Comparison of ENCODE assay signal across 11 cellular contexts in the genomic region with DNA sequence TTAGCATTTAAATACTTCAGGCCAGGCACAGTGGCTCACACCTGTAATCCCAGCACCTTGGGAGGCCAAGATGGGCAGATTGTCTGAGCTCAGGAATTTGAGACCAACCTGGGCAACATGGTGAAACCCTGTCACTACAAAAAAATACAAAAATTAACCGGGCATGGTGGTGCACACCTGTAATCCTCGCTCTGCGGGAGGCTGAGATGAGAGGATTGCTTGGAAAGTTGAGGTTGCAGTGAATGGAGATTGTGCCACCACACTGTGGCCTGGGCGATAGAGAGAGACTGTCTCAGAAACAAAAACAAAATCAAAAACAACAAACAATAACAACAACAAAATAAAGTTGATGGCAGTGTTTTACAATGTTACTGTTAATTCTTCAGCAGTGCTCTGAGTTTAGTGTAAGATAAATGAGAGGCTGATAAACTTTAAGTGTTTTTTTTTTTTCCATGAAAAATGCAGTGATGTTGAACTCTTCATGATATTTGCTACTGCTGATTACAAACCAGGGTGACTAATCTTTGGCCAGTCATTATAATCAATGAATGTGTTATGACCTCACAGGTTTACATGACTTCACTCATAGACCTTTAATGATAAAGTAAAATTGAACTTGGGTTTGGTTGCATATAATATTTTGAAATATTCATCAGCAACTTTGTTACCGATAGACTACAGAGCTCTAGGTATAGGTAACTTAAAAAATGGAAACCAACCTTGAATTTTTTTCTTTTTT. TPM values are rescaled to one million over a fixed set of nuclear protein-coding genes. Genes with fewer than 3 reads are reported as not detected.
DNase-seq lines count a peak whose midpoint lies in the region; ATAC-seq and TF ChIP-seq lines count a peak whose summit lies in the region.
"Had no signal": no experiment of that assay in that cellular context is flagged by ENCODE, and none has a peak within 500 bp of the region (broad histone marks: within the 10 kb centered on the region; RNA-seq: fewer than 3 reads in every experiment).

No MANE protein-coding gene starts in this region.

- in situ Hi-C loops in gastrocnemius medialis (cut with MboI; ENCODE audit: low sequenced_read_pairs in 4 of 4), result no loop called here
- in situ Hi-C loops in G401 (cut with HindIII; ENCODE audit: low sequenced_read_pairs), result no loop called here

- intact Hi-C loops in gastrocnemius medialis (cut with DNase I; ENCODE audit: low total_unique reads), result loop anchor here (5.0 kb wide), 1 partner anchor 50 kb away; no protein-coding TSS in a partner anchor

- peak overlapping the region; percentile 68 for H3K4me3 ChIP-seq in HEK293 (ENCODE audit: low read depth, low read length)
- peak overlapping the region; percentile 93 for H3K4me3 ChIP-seq in fibroblast of villous mesenchyme (ENCODE audit: low read depth, low read length)
- no peak overlapping the region for H3K4me3 ChIP-seq in gastrocnemius medialis

- H3K36me3 ChIP-seq in HEK293 (ENCODE audit: control insufficient read depth in 2 of 2, insufficient read depth in 1 of 2, low read length in 2 of 2) (no peaks in the 10 kb centered on the region), gastrocnemius medialis (no peaks in the 10 kb centered on the region)

- TF ChIP-seq CTCF in HEK293 (tag by site-specific recombination; IDR thresholded peaks at IDR 0.05), result no peak
- TF ChIP-seq CTCF in WTC11 (IDR thresholded peaks at IDR 0.05), result no peak
- TF ChIP-seq CTCF in fibroblast of villous mesenchyme (IDR thresholded peaks at IDR 0.05; ENCODE audit: insufficient read depth, low read depth, low read length), result no peak
- no peak for TF ChIP-seq CTCF in gastrocnemius medialis (IDR thresholded peaks at IDR 0.05 in 4 of 5, conservative IDR thresholded peaks at IDR 0.05 in 1 of 5)

- 0 out of 2 replicates have a peak, but pooled peaks cover 5% of the 10 kb centered on the region for H3K4me1 ChIP-seq in HEK293 (ENCODE audit: control insufficient read depth, insufficient read depth, low read length)
- H3K4me1 ChIP-seq in gastrocnemius medialis, result peaks cover 24 to 46% of the 10 kb centered on the region in 2 donors

- H3K27me3 ChIP-seq in gastrocnemius medialis, result no peaks in the 10 kb centered on the region

- ATAC-seq in WTC11 (no peak), gastrocnemius medialis (no peak)
- ATAC-seq: left colon had no signal

- POLR2A ChIA-PET in HEK293 (lab: Yijun Ruan, JAX), result no interaction called here
- POLR2A ChIA-PET in WTC11 (lab: Charles Lee), result interaction anchor here (0.5 kb wide), 1 partner anchor 12 kb away, joined by 3 read pairs; no protein-coding TSS in a partner anchor

- no peaks in the 10 kb centered on the region for H3K36me3 Mint-ChIP-seq in WTC11

- peak overlapping the region; percentile 8 for H3K27ac Mint-ChIP-seq in WTC11
- H3K27ac Mint-ChIP-seq: activated CD4-positive, alpha-beta memory T cell treated with anti-CD3 and anti-CD28 coated beads, Interleukin-2, amount 10 ng/mL, durations not matched to agents 7 days and 5 days had no signal

- H3K4me3 Mint-ChIP-seq in WTC11, result peak overlapping the region; percentile 82

- no peak for TF ChIP-seq POLR2A in gastrocnemius medialis (IDR thresholded peaks at IDR 0.05)

- no peak overlapping the region for H3K27ac ChIP-seq in HEK293 (ENCODE audit: extremely low read depth, low read depth, low read length)
- H3K27ac ChIP-seq in gastrocnemius medialis, result peak overlapping the region in 3 of 4 donors; percentile 88 to 98 (median 90)
- H3K27ac ChIP-seq in caudate nucleus (ENCODE audit: low read depth, low read length), result no peak overlapping the region

- H3K9me3 Mint-ChIP-seq in WTC11, result no peaks in the 10 kb centered on the region
- H3K9me3 Mint-ChIP-seq: activated CD4-positive, alpha-beta memory T cell treated with anti-CD3 and anti-CD28 coated beads, Interleukin-2, amount 10 ng/mL, durations not matched to agents 7 days and 5 days had no signal

- CTCF ChIA-PET in HEK293 (lab: Yijun Ruan, JAX), result interaction anchor here (0.6 to 1.4 kb wide), 3 partner anchors 48 to 1194 kb away, joined by 3 to 5 read pairs (median 4); no protein-coding TSS in a partner anchor
- CTCF ChIA-PET in WTC11 (lab: Charles Lee), result no interaction called here

- peaks cover 43% of the 10 kb centered on the region for H3K4me1 Mint-ChIP-seq in WTC11

- no peaks in the 10 kb centered on the region for H3K27me3 Mint-ChIP-seq in WTC11 (ENCODE audit: low read depth)
- H3K27me3 Mint-ChIP-seq: activated CD4-positive, alpha-beta memory T cell treated with anti-CD3 and anti-CD28 coated beads, Interleukin-2, amount 10 ng/mL, durations not matched to agents 7 days and 5 days had no signal

- H3K9me3 ChIP-seq in HEK293 (ENCODE audit: control insufficient read depth, insufficient read depth, low read depth, low read length) (no peaks in the 10 kb centered on the region), gastrocnemius medialis (no peaks in the 10 kb centered on the region)

- DNase-seq in WTC11 (ENCODE audit: low spot score) (no peak), fibroblast of villous mesenchyme (ENCODE audit: low read depth) (no peak), gastrocnemius medialis (no peak), caudate nucleus (lab: John Stamatoyannopoulos, UW) (no peak), G401 (ENCODE audit: low spot score) (no peak)
- DNase-seq in activated effector memory CD4-positive, alpha-beta T cell treated with Interleukin-2 at 50 U/mL for 16 hours, result no peak
- DNase-seq: activated CD4-positive, alpha-beta memory T cell treated with anti-CD3 and anti-CD28 coated beads, Interleukin-2, amount 10 ng/mL, durations not matched to agents 7 days and 5 days; left colon; NCI-H1417 treated with DMSO at 0.1 percent for 48 hours; substantia nigra had no signal

TF ChIP-seq in HEK293, 187 proteins besides CTCF, POLR2A, EP300 and RAD21 (continues in another document):
- TF ChIP-seq ZNF624 (tag by site-specific recombination; IDR thresholded peaks at IDR 0.05) (no peak), EGR2 (tag by site-specific recombination; IDR thresholded peaks at IDR 0.05; ENCODE audit: low read depth) (no peak), ZNF629 (tag by site-specific recombination; IDR thresholded peaks at IDR 0.05) (peak; percentile 64), ZNF701 (tag by site-specific recombination; IDR thresholded peaks at IDR 0.05) (no peak)
- TF ChIP-seq, protein P1, sequence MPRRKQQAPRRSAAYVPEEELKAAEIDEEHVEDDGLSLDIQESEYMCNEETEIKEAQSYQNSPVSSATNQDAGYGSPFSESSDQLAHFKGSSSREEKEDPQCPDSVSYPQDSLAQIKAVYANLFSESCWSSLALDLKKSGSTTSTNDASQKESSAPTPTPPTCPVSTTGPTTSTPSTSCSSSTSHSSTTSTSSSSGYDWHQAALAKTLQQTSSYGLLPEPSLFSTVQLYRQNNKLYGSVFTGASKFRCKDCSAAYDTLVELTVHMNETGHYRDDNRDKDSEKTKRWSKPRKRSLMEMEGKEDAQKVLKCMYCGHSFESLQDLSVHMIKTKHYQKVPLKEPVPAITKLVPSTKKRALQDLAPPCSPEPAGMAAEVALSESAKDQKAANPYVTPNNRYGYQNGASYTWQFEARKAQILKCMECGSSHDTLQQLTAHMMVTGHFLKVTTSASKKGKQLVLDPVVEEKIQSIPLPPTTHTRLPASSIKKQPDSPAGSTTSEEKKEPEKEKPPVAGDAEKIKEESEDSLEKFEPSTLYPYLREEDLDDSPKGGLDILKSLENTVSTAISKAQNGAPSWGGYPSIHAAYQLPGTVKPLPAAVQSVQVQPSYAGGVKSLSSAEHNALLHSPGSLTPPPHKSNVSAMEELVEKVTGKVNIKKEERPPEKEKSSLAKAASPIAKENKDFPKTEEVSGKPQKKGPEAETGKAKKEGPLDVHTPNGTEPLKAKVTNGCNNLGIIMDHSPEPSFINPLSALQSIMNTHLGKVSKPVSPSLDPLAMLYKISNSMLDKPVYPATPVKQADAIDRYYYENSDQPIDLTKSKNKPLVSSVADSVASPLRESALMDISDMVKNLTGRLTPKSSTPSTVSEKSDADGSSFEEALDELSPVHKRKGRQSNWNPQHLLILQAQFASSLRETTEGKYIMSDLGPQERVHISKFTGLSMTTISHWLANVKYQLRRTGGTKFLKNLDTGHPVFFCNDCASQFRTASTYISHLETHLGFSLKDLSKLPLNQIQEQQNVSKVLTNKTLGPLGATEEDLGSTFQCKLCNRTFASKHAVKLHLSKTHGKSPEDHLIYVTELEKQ (tag by site-specific recombination; IDR thresholded peaks at IDR 0.05; ENCODE audit: borderline replicate concordance), result no peak

TF ChIP-seq in WTC11, 78 proteins besides CTCF, POLR2A, EP300 and RAD21 (continues in another document):
- TF ChIP-seq, protein P2, sequence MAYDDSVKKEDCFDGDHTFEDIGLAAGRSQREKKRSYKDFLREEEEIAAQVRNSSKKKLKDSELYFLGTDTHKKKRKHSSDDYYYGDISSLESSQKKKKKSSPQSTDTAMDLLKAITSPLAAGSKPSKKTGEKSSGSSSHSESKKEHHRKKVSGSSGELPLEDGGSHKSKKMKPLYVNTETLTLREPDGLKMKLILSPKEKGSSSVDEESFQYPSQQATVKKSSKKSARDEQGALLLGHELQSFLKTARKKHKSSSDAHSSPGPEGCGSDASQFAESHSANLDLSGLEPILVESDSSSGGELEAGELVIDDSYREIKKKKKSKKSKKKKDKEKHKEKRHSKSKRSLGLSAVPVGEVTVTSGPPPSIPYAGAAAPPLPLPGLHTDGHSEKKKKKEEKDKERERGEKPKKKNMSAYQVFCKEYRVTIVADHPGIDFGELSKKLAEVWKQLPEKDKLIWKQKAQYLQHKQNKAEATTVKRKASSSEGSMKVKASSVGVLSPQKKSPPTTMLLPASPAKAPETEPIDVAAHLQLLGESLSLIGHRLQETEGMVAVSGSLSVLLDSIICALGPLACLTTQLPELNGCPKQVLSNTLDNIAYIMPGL (CRISPR knock-in tag; IDR thresholded peaks at IDR 0.05), result no peak
- TF ChIP-seq, protein P3, sequence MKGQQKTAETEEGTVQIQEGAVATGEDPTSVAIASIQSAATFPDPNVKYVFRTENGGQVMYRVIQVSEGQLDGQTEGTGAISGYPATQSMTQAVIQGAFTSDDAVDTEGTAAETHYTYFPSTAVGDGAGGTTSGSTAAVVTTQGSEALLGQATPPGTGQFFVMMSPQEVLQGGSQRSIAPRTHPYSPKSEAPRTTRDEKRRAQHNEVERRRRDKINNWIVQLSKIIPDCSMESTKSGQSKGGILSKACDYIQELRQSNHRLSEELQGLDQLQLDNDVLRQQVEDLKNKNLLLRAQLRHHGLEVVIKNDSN (CRISPR knock-in tag; IDR thresholded peaks at IDR 0.05), result no peak

RNA-seq across cellular contexts. Expression of a gene that starts 2.5 kb away (rescaled TPM):
- total RNA-seq in WTC11 (2021), result 26.5 to 30.0 TPM (median 27.7 TPM) in 3 replicates
- total RNA-seq in fibroblast of villous mesenchyme, result 260 and 417 TPM in 2 replicates
- 10 to 100 TPM; 30.0 to 63.1 (median 47.4) TPM for total RNA-seq in gastrocnemius medialis
- 125 and 172 TPM in 2 replicates for total RNA-seq in G401 (2014; rRNA removed; shearing (Covaris generic))

Comparison
In these comparisons a context has a peak if more than half of its experiments do, and no peak if none do; other contexts are left out.
1. H3K27ac ChIP-seq: peak in gastrocnemius medialis (3 of 4); none in HEK293 (single experiment) and caudate nucleus (single experiment).
2. H3K4me3 ChIP-seq: peak in HEK293 (single experiment) and fibroblast of villous mesenchyme (single experiment); none in gastrocnemius medialis (0 of 4).